Comparison of ENCODE assay signal across 8 cellular contexts in the genomic region with DNA sequence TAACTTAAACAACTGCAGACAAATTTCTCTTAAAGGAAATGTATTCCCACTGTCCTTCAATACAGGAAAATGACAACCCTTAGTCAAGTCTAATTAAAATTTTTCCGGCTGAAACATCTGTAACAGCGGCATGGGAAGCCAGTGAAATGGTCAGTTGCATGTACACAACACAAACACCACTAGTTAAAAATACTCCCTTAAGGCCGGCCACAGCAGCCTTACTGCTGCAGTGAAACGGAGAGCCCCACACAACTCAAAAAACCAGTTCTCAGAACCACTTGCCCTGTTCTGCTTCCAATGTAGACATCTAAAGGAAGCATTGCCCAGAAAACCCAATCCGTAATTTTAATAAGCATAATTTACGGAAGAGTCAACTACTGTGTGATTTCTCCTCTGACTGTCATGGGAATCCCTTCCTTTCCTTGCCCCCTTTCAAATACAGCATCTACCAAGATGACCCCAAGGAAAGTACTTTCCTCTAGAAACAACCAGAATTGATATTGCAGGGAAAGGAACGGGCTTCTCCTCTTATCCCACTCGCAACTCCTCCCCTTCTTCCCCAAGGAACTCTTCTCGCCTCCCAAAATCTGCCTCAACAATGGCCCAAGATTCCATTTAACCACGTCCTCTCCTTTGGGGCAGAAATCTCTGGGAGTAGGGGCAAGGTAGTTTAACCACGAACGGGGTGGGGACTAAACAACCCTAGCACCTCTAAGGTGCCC. TPM values are rescaled to one million over a fixed set of nuclear protein-coding genes. Genes with fewer than 3 reads are reported as not detected.
DNase-seq lines count a peak whose midpoint lies in the region; ATAC-seq and TF ChIP-seq lines count a peak whose summit lies in the region.

No MANE protein-coding gene starts in this region.

- H3K27ac ChIP-seq in SK-N-MC (no peak overlapping the region), gastroesophageal sphincter (peak overlapping the region; percentile 83 to 98 (median 96)), psoas muscle (peak overlapping the region; percentile 65)

- H3K9me3 ChIP-seq in ES-I3 (ENCODE audit: control insufficient read depth, insufficient read depth, low read length), result no peaks in the 10 kb centered on the region
- no peaks in the 10 kb centered on the region for H3K9me3 ChIP-seq in SK-N-MC (ENCODE audit: low read depth, low read length)
- H3K9me3 ChIP-seq in gastroesophageal sphincter, result no peaks in the 10 kb centered on the region
- no peaks in the 10 kb centered on the region for H3K9me3 ChIP-seq in psoas muscle

- no peak for TF ChIP-seq EP300 in gastroesophageal sphincter (IDR thresholded peaks at IDR 0.05)

- H3K27me3 ChIP-seq in gastroesophageal sphincter (no peaks in the 10 kb centered on the region), psoas muscle (ENCODE audit: insufficient read depth in 3 of 3, low read length in 2 of 3) (peaks cover 0 to 43% (median 10%) of the 10 kb centered on the region in 3 donors)

- no peaks in the 10 kb centered on the region for H3K36me3 ChIP-seq in ES-I3 (ENCODE audit: insufficient read depth, low read length)
- H3K36me3 ChIP-seq in SK-N-MC (ENCODE audit: insufficient read depth, low read length), result no peaks in the 10 kb centered on the region
- no peaks in the 10 kb centered on the region for H3K36me3 ChIP-seq in gastroesophageal sphincter
- no peaks in the 10 kb centered on the region for H3K36me3 ChIP-seq in psoas muscle (ENCODE audit: insufficient read depth in 1 of 2, low read depth in 1 of 2)

- H3K4me3 ChIP-seq in SK-N-MC (peak overlapping the region; percentile 74), gastroesophageal sphincter (peak overlapping the region; percentile 67 to 84), psoas muscle (peak overlapping the region; percentile 67)

- DNase-seq in SK-N-MC (ENCODE audit: low read depth, low spot score) (no peak), psoas muscle (no peak), SHP77 (lab: John Stamatoyannopoulos, UW) (no peak)

- 0 out of 2 replicates have a peak, but pooled peaks cover 5% of the 10 kb centered on the region for H3K4me1 ChIP-seq in ES-I3 (ENCODE audit: insufficient read depth, low read length)
- H3K4me1 ChIP-seq in gastroesophageal sphincter, result peaks cover 5 to 68% (median 18%) of the 10 kb centered on the region in 3 donors
- peaks cover 3% of the 10 kb centered on the region for H3K4me1 ChIP-seq in psoas muscle

- WGBS in gastroesophageal sphincter (ENCODE audit: low coverage in 1 of 2), 2 donors, result 4 to 8% methylated on average over 8 to 10 of the region's 12 CpGs
- WGBS in psoas muscle, 3 donors, result 20 to 29% (median 22%) methylated on average over 12 of the region's 12 CpGs

- TF ChIP-seq CTCF in gastroesophageal sphincter (IDR thresholded peaks at IDR 0.05), result no peak
- no peak for TF ChIP-seq CTCF in psoas muscle (IDR thresholded peaks at IDR 0.05)

- peak overlapping the region; percentile 89 for H3K9ac ChIP-seq in ES-I3 (ENCODE audit: low read depth, low read length)
- no peak overlapping the region for H3K9ac ChIP-seq in SK-N-MC (ENCODE audit: insufficient read length)

- intact Hi-C loops in psoas muscle (cut with DNase I), result loop anchor here in 1 of 2 donors (5.0 to 10.0 kb wide), 2 partner anchors 127 to 289 kb away; no protein-coding TSS in a partner anchor

- ATAC-seq in gastroesophageal sphincter (no peak), psoas muscle (no peak), GM18511 (IDR thresholded peaks at IDR 0.05; ENCODE audit: unreplicated experiment) (no peak), HG02938 (IDR thresholded peaks at IDR 0.05; ENCODE audit: unreplicated experiment) (no peak), HG03571 (IDR thresholded peaks at IDR 0.05; ENCODE audit: unreplicated experiment) (no peak)

- TF ChIP-seq POLR2A in gastroesophageal sphincter (IDR thresholded peaks at IDR 0.05), result no peak

RNA-seq across cellular contexts. Expression of gene FBN1, which starts 1.6 kb away (rescaled TPM):
- total RNA-seq in gastroesophageal sphincter (100 to 1,000 TPM; 153 to 266 (median 203) TPM), psoas muscle (10 to 100 TPM; 16.4 to 40.6 (median 20.1) TPM)
- polyA plus RNA-seq in psoas muscle, result 1 to 10 TPM; 7.7 to 8.0 (median 7.9) TPM
